ENCODE assay signal across 1 cellular context in the genomic region with DNA sequence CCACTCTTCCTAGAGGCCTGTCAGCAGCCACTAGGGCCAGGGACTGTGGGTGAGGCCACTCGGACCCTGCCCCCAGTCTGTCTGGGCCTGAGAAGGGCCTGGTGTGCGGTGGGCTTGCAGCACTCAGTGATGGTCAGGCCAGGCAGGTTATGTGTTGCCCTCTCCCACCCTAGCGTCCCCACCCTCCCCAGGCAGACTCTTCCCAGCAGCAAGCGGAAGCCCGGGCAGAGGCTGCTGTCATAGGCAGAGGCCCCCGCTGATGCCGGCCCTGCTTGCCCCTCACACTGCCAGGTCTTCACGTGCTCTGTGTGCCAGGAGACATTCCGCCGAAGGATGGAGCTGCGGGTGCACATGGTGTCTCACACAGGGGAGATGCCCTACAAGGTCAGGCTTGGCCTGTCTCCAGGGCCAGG.
A peak's percentile ranks its signal among the peaks of the same experiment; 100 is the strongest.
TF ChIP-seq lines count a peak whose summit lies in the region.

No MANE protein-coding gene starts in this region.

TF ChIP-seq in HepG2, 621 proteins besides CTCF, POLR2A, EP300 and RAD21:
- TF ChIP-seq ZBTB20 (CRISPR knock-in tag; IDR thresholded peaks at IDR 0.05; ENCODE audit: borderline replicate concordance, low read depth) = no peak
- TF ChIP-seq, protein P1, sequence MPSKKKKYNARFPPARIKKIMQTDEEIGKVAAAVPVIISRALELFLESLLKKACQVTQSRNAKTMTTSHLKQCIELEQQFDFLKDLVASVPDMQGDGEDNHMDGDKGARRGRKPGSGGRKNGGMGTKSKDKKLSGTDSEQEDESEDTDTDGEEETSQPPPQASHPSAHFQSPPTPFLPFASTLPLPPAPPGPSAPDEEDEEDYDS (CRISPR knock-in tag; IDR thresholded peaks at IDR 0.05) = no peak
- no peak for TF ChIP-seq NFE2L2 (IDR thresholded peaks at IDR 0.05; ENCODE audit: low read length)
- TF ChIP-seq, protein P2, sequence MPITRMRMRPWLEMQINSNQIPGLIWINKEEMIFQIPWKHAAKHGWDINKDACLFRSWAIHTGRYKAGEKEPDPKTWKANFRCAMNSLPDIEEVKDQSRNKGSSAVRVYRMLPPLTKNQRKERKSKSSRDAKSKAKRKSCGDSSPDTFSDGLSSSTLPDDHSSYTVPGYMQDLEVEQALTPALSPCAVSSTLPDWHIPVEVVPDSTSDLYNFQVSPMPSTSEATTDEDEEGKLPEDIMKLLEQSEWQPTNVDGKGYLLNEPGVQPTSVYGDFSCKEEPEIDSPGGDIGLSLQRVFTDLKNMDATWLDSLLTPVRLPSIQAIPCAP (CRISPR knock-in tag; IDR thresholded peaks at IDR 0.05; ENCODE audit: low read depth) = no peak
- TF ChIP-seq TGIF2 (CRISPR knock-in tag; IDR thresholded peaks at IDR 0.05) = no peak
- TF ChIP-seq HNRNPUL1 (IDR thresholded peaks at IDR 0.05; ENCODE audit: low read depth, low read length) = no peak
- no peak for TF ChIP-seq KDM5B (CRISPR knock-in tag; IDR thresholded peaks at IDR 0.05; ENCODE audit: borderline replicate concordance)
- TF ChIP-seq RBFOX2 (IDR thresholded peaks at IDR 0.05; ENCODE audit: low read depth, low read length) = peak; percentile 54; the same call in 1 of the 2 replicates
- TF ChIP-seq, protein P3, sequence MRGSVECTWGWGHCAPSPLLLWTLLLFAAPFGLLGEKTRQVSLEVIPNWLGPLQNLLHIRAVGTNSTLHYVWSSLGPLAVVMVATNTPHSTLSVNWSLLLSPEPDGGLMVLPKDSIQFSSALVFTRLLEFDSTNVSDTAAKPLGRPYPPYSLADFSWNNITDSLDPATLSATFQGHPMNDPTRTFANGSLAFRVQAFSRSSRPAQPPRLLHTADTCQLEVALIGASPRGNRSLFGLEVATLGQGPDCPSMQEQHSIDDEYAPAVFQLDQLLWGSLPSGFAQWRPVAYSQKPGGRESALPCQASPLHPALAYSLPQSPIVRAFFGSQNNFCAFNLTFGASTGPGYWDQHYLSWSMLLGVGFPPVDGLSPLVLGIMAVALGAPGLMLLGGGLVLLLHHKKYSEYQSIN (CRISPR knock-in tag; IDR thresholded peaks at IDR 0.05; ENCODE audit: borderline replicate concordance) = no peak
- no peak for TF ChIP-seq PITX1 (CRISPR knock-in tag; IDR thresholded peaks at IDR 0.05)
- TF ChIP-seq AGO2 (optimal IDR thresholded peaks at IDR 0.05; ENCODE audit: low read depth, low read length) = peak; percentile 83
- TF ChIP-seq, protein P4, sequence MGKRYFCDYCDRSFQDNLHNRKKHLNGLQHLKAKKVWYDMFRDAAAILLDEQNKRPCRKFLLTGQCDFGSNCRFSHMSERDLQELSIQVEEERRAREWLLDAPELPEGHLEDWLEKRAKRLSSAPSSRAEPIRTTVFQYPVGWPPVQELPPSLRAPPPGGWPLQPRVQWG (CRISPR knock-in tag; IDR thresholded peaks at IDR 0.05; ENCODE audit: borderline replicate concordance, low read depth) = no peak
- no peak for TF ChIP-seq ZNF234 (CRISPR knock-in tag; conservative IDR thresholded peaks at IDR 0.05)
- no peak for TF ChIP-seq ZNF660 (CRISPR knock-in tag; IDR thresholded peaks at IDR 0.05; ENCODE audit: borderline replicate concordance, low read depth)
- TF ChIP-seq MAZ (IDR thresholded peaks at IDR 0.05; ENCODE audit: borderline replicate concordance, low read depth, low read length) = no peak
- TF ChIP-seq MAZ (CRISPR knock-in tag; IDR thresholded peaks at IDR 0.05; ENCODE audit: low read depth) = no peak
